In genomic region chr17:78387982-78388941, GRCh38 we compare ENCODE assay signal across 8 cellular contexts. TPM values are rescaled to one million over a fixed set of nuclear protein-coding genes. Genes with fewer than 3 reads are reported as not detected.
DNase-seq lines count a peak whose midpoint lies in the region; ATAC-seq and TF ChIP-seq lines count a peak whose summit lies in the region.

No MANE protein-coding gene starts in this region.

- peak overlapping the region; percentile 55 for H3K4me3 Mint-ChIP-seq in activated T-cell treated with anti-CD3 and anti-CD28 coated beads, Interleukin-2, amount 50 U/mL, for 4 hours
- H3K4me3 Mint-ChIP-seq in activated CD4-positive, alpha-beta memory T cell treated with anti-CD3 and anti-CD28 coated beads for 36 hours, result peak overlapping the region; percentile 46
- H3K4me3 Mint-ChIP-seq in type B pancreatic cell, result no peak overlapping the region

- H3K9me3 Mint-ChIP-seq in activated T-cell treated with anti-CD3 and anti-CD28 coated beads, Interleukin-2, amount 50 U/mL, for 4 hours, result no peaks in the 10 kb centered on the region
- no peaks in the 10 kb centered on the region for H3K9me3 Mint-ChIP-seq in activated CD4-positive, alpha-beta memory T cell treated with anti-CD3 and anti-CD28 coated beads for 36 hours
- H3K9me3 Mint-ChIP-seq in type B pancreatic cell, result no peaks in the 10 kb centered on the region

- ATAC-seq in activated T-cell treated with anti-CD3 and anti-CD28 coated beads, Interleukin-2, amount 50 U/mL, for 4 hours, result no peak
- ATAC-seq in HG03280 (IDR thresholded peaks at IDR 0.05; ENCODE audit: unreplicated experiment), result no peak

- H3K4me1 Mint-ChIP-seq in activated T-cell treated with anti-CD3 and anti-CD28 coated beads, Interleukin-2, amount 50 U/mL, for 4 hours (ENCODE audit: low read depth), result peaks cover 83% of the 10 kb centered on the region
- peaks cover 87% of the 10 kb centered on the region for H3K4me1 Mint-ChIP-seq in activated CD4-positive, alpha-beta memory T cell treated with anti-CD3 and anti-CD28 coated beads for 36 hours (ENCODE audit: low read depth)
- peaks cover 45% of the 10 kb centered on the region for H3K4me1 Mint-ChIP-seq in type B pancreatic cell (ENCODE audit: unreplicated experiment)

- POLR2A ChIA-PET in activated CD4-positive, alpha-beta memory T cell treated with anti-CD3 and anti-CD28 coated beads for 36 hours (lab: Charles Lee), result no interaction called here

- no peaks in the 10 kb centered on the region for H3K27me3 Mint-ChIP-seq in activated T-cell treated with anti-CD3 and anti-CD28 coated beads, Interleukin-2, amount 50 U/mL, for 4 hours (ENCODE audit: low read depth)
- H3K27me3 Mint-ChIP-seq in activated CD4-positive, alpha-beta memory T cell treated with anti-CD3 and anti-CD28 coated beads for 36 hours, result no peaks in the 10 kb centered on the region
- no peaks in the 10 kb centered on the region for H3K27me3 Mint-ChIP-seq in type B pancreatic cell

- H3K27ac Mint-ChIP-seq in activated CD4-positive, alpha-beta memory T cell treated with anti-CD3 and anti-CD28 coated beads for 36 hours, result peak overlapping the region; percentile 99
- H3K27ac Mint-ChIP-seq in type B pancreatic cell, result peak overlapping the region; percentile 75

- CTCF ChIA-PET in activated CD4-positive, alpha-beta memory T cell treated with anti-CD3 and anti-CD28 coated beads for 36 hours (lab: Charles Lee), result interaction anchor here (1.4 kb wide), 2 partner anchors 24 to 31 kb away, joined by 3 read pairs; no protein-coding TSS in a partner anchor

- intact Hi-C loops in activated CD4-positive, alpha-beta memory T cell treated with anti-CD3 and anti-CD28 coated beads for 36 hours (cut with micrococcal nuclease), result no loop called here

- no peak for TF ChIP-seq CTCF in type B pancreatic cell (conservative IDR thresholded peaks at IDR 0.05)

- no peak for DNase-seq in activated T-cell treated with anti-CD3 and anti-CD28 coated beads, Interleukin-2, amount 50 U/mL, for 4 hours
- no peak for DNase-seq in activated T-cell treated with anti-CD3 and anti-CD28 coated beads, Interleukin-2, amount 50 U/mL, for 1 hour
- DNase-seq in activated CD4-positive, alpha-beta memory T cell treated with anti-CD3 and anti-CD28 coated beads for 36 hours, result no peak
- DNase-seq in iris pigment epithelial cell (ENCODE audit: low read depth) (peak; percentile 57), type B pancreatic cell (ENCODE audit: extremely low spot score, unreplicated experiment) (no peak), COLO668 (lab: John Stamatoyannopoulos, UW; ENCODE audit: unreplicated experiment) (no peak), NCI-H1436 (lab: John Stamatoyannopoulos, UW) (no peak)

- peaks cover 15% of the 10 kb centered on the region for H3K36me3 Mint-ChIP-seq in activated T-cell treated with anti-CD3 and anti-CD28 coated beads, Interleukin-2, amount 50 U/mL, for 4 hours (ENCODE audit: insufficient read depth)
- H3K36me3 Mint-ChIP-seq in activated CD4-positive, alpha-beta memory T cell treated with anti-CD3 and anti-CD28 coated beads for 36 hours, result peaks cover 45% of the 10 kb centered on the region
- H3K36me3 Mint-ChIP-seq in type B pancreatic cell, result peaks cover 4% of the 10 kb centered on the region

RNA-seq across cellular contexts. Expression of gene PGS1, which starts 9.8 kb away (rescaled TPM):
- 10 to 100 TPM; 47.4 to 51.7 (median 47.5) TPM for total RNA-seq in activated T-cell treated with anti-CD3 and anti-CD28 coated beads, Interleukin-2, amount 50 U/mL, for 4 hours
- 10 to 100 TPM; 75.8 to 78.1 TPM for total RNA-seq in activated CD4-positive, alpha-beta memory T cell treated with anti-CD3 and anti-CD28 coated beads for 36 hours
- 44.7 and 54.8 TPM in 2 replicates for total RNA-seq in type B pancreatic cell (ENCODE audit: low replicate concordance)

RNA-seq across cellular contexts. Expression of gene SOCS3, which starts 28.4 kb away (rescaled TPM):
- total RNA-seq in activated T-cell treated with anti-CD3 and anti-CD28 coated beads, Interleukin-2, amount 50 U/mL, for 4 hours, result 100 to 1,000 TPM; 118 to 143 (median 136) TPM
- 100 to 1,000 TPM; 162 to 167 TPM for total RNA-seq in activated CD4-positive, alpha-beta memory T cell treated with anti-CD3 and anti-CD28 coated beads for 36 hours
- 16.9 and 21.1 TPM in 2 replicates for total RNA-seq in type B pancreatic cell (ENCODE audit: low replicate concordance)
